ENCODE assay signal across 23 cellular contexts in genomic region chr3:171307988-171308387, GRCh38.
"Had no signal": no experiment of that assay in that cellular context is flagged by ENCODE, and none has a peak within 500 bp of the region (broad histone marks: within the 10 kb centered on the region; RNA-seq: fewer than 3 reads in every experiment).

No MANE protein-coding gene starts in this region.

- H3K27ac Mint-ChIP-seq: dendritic cell treated with granulocyte-macrophage colony-stimulating factor and Interleukin-4, amounts not matched to agents 40 ng/mL and 50 ng/mL, for 4 days; memory B cell; mesothelial cell of epicardium; stimulated activated memory B cell treated with anti-CD40 and anti-IgM and Interleukin-4, amounts not matched to agents 10 μg/mL and 1 μg/mL and 100 μg/mL, for 72 hours; stimulated activated naive CD8-positive, alpha-beta T cell treated with anti-CD3 and anti-CD28 coated beads, Interleukin-15, Interleukin-2, amounts not matched to agents 100 ng/mL and 50 ng/mL, for 24 hours had no signal

- H3K9me3 Mint-ChIP-seq: dendritic cell treated with granulocyte-macrophage colony-stimulating factor and Interleukin-4, amounts not matched to agents 40 ng/mL and 50 ng/mL, for 4 days; effector memory CD8-positive, alpha-beta T cell; immature natural killer cell; stimulated activated naive CD8-positive, alpha-beta T cell treated with anti-CD3 and anti-CD28 coated beads, Interleukin-15, Interleukin-2, amounts not matched to agents 100 ng/mL and 50 ng/mL, for 24 hours had no signal

- ATAC-seq: effector memory CD8-positive, alpha-beta T cell; gastrocnemius medialis; lower lobe of right lung; psoas muscle; right lobe of liver; stimulated activated memory B cell treated with anti-CD40 and anti-IgM and Interleukin-4, amounts not matched to agents 10 μg/mL and 1 μg/mL and 100 μg/mL, for 72 hours had no signal

- H3K36me3 Mint-ChIP-seq: immature natural killer cell; memory B cell; stimulated activated memory B cell treated with anti-CD40 and anti-IgM and Interleukin-4, amounts not matched to agents 10 μg/mL and 1 μg/mL and 100 μg/mL, for 72 hours had no signal

- H3K36me3 ChIP-seq: esophagus muscularis mucosa, gastrocnemius medialis, left ventricle myocardium inferior, lower lobe of right lung, right lobe of liver, spleen, tibial artery, upper lobe of left lung, vagina had no signal

- H3K4me3 ChIP-seq: esophagus muscularis mucosa, gastrocnemius medialis, left ventricle myocardium inferior, lower lobe of right lung, psoas muscle, right lobe of liver, spleen, tibial artery, upper lobe of left lung, vagina had no signal

- H3K27me3 ChIP-seq: esophagus muscularis mucosa, gastrocnemius medialis, right lobe of liver, spleen, tibial artery, upper lobe of left lung, vagina had no signal

- H3K4me3 Mint-ChIP-seq: dendritic cell treated with granulocyte-macrophage colony-stimulating factor and Interleukin-4, amounts not matched to agents 40 ng/mL and 50 ng/mL, for 4 days; effector memory CD8-positive, alpha-beta T cell; memory B cell; mesothelial cell of epicardium; nephron progenitor cell; stimulated activated memory B cell treated with anti-CD40 and anti-IgM and Interleukin-4, amounts not matched to agents 10 μg/mL and 1 μg/mL and 100 μg/mL, for 72 hours; stimulated activated naive CD8-positive, alpha-beta T cell treated with anti-CD3 and anti-CD28 coated beads, Interleukin-15, Interleukin-2, amounts not matched to agents 100 ng/mL and 50 ng/mL, for 24 hours had no signal

- H3K4me1 ChIP-seq: lower lobe of right lung, right lobe of liver, upper lobe of left lung, vagina had no signal

- H3K27me3 Mint-ChIP-seq: effector memory CD8-positive, alpha-beta T cell; memory B cell; stimulated activated memory B cell treated with anti-CD40 and anti-IgM and Interleukin-4, amounts not matched to agents 10 μg/mL and 1 μg/mL and 100 μg/mL, for 72 hours; stimulated activated naive CD8-positive, alpha-beta T cell treated with anti-CD3 and anti-CD28 coated beads, Interleukin-15, Interleukin-2, amounts not matched to agents 100 ng/mL and 50 ng/mL, for 24 hours had no signal

- H3K27ac ChIP-seq: epithelial cell of prostate, lower lobe of right lung, right lobe of liver, spleen, upper lobe of left lung, vagina had no signal

- DNase-seq: effector memory CD8-positive, alpha-beta T cell; gastrocnemius medialis; immature natural killer cell; left ventricle myocardium inferior; lower lobe of right lung; nephron progenitor cell; psoas muscle; retina; right lobe of liver; spleen; stimulated activated CD4-positive, alpha-beta T cell treated with anti-CD3 and anti-CD28 coated beads, Interleukin-15, amount 100 ng/mL, for 24 hours; stimulated activated CD4-positive, alpha-beta T cell treated with anti-CD3 and anti-CD28 coated beads, Interleukin-1b, Interleukin-23, amount 100 ng/mL, for 48 hours; stimulated activated CD4-positive, alpha-beta T cell treated with anti-CD3 and anti-CD28 coated beads, Interleukin-4, amount 100 ng/mL, for 24 hours; tibial artery; upper lobe of left lung had no signal

- H3K9me3 ChIP-seq: esophagus muscularis mucosa, gastrocnemius medialis, left ventricle myocardium inferior, psoas muscle, right lobe of liver, tibial artery, upper lobe of left lung, vagina had no signal

- H3K4me1 Mint-ChIP-seq: memory B cell; stimulated activated memory B cell treated with anti-CD40 and anti-IgM and Interleukin-4, amounts not matched to agents 10 μg/mL and 1 μg/mL and 100 μg/mL, for 72 hours had no signal
